ENCODE assay signal across 28 cellular contexts in the genomic region with DNA sequence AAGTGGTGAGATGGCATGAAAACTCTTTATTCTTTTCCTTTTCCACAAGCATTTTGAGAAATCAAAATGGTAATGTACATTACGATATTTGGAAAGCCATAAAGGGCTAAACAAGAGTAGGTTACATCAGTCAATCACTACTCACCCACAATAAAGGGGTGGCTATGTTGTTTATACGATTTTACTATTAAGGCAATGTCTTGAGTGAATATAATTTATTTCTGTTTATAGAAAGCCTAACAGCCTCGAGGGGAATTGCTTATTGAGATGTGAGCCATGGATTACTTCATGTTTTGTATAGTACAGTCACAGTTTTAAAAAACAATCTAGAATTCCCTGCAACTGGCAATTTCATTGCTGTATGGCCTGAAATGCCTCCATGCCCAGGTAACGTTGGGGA.
"Had no signal": no experiment of that assay in that cellular context is flagged by ENCODE, and none has a peak within 500 bp of the region (broad histone marks: within the 10 kb centered on the region; RNA-seq: fewer than 3 reads in every experiment).

No MANE protein-coding gene starts in this region.

- DNase-seq: activated CD4-positive, alpha-beta T cell treated with anti-CD3 and anti-CD28 coated beads for 1 hour; activated CD4-positive, alpha-beta T cell treated with anti-CD3 and anti-CD28 coated beads, Interleukin-2, amount 50 U/mL, for 1 hour; activated CD8-positive, alpha-beta memory T cell treated with anti-CD3 and anti-CD28 coated beads for 24 hours; activated CD8-positive, alpha-beta memory T cell treated with anti-CD3 and anti-CD28 coated beads, Interleukin-2, amount 50 U/mL, for 4 hours; activated naive CD4-positive, alpha-beta T cell; activated T-cell treated with anti-CD3 and anti-CD28 coated beads, Interleukin-2, amount 50 U/mL, for 24 hours; amygdala; caudate nucleus; effector CD4-positive, alpha-beta T cell; erythroblast; immature natural killer cell; naive thymus-derived CD8-positive, alpha-beta T cell; spleen; stimulated activated CD4-positive, alpha-beta T cell treated with anti-CD3 and anti-CD28 coated beads, Interleukin-4, amount 100 ng/mL, for 1 hour; stimulated activated naive CD4-positive, alpha-beta T cell treated with Interleukin-2 at 50 U/mL for 16 hours; T-cell had no signal

- H3K4me3 ChIP-seq: left lung, lung, prostate gland, spleen, thoracic aorta had no signal

- FAIRE-seq: endometrium, TTC549 had no signal

- H3K27me3 Mint-ChIP-seq: activated T-cell treated with anti-CD3 and anti-CD28 coated beads, Interleukin-2, amount 50 U/mL, for 24 hours; dendritic cell treated with granulocyte-macrophage colony-stimulating factor and Interleukin-4, amounts not matched to agents 40 ng/mL and 50 ng/mL, for 4 days; type B pancreatic cell had no signal

- H3K9me3 ChIP-seq: left lung, prostate gland, spleen, thoracic aorta had no signal

- H3K36me3 ChIP-seq: left lung, prostate gland, spleen, thoracic aorta had no signal

- H3K9me3 Mint-ChIP-seq: activated T-cell treated with anti-CD3 and anti-CD28 coated beads, Interleukin-2, amount 50 U/mL, for 24 hours; activated T-helper 17 cell treated with anti-CD3 and anti-CD28 coated beads, Interleukin-2, amount 50 U/mL, for 72 hours; dendritic cell treated with granulocyte-macrophage colony-stimulating factor and Interleukin-4, amounts not matched to agents 40 ng/mL and 50 ng/mL, for 4 days; immature natural killer cell had no signal

- H3K36me3 Mint-ChIP-seq: activated naive CD8-positive, alpha-beta T cell; brain; immature natural killer cell; naive thymus-derived CD8-positive, alpha-beta T cell; T-cell had no signal

- H3K27ac Mint-ChIP-seq: activated naive CD8-positive, alpha-beta T cell; activated T-cell treated with anti-CD3 and anti-CD28 coated beads, Interleukin-2, amount 50 U/mL, for 24 hours; activated T-helper 17 cell treated with anti-CD3 and anti-CD28 coated beads, Interleukin-2, amount 50 U/mL, for 72 hours; dendritic cell treated with granulocyte-macrophage colony-stimulating factor and Interleukin-4, amounts not matched to agents 40 ng/mL and 50 ng/mL, for 4 days; immature natural killer cell; naive thymus-derived CD8-positive, alpha-beta T cell; T-cell; type B pancreatic cell had no signal

- H3K4me3 Mint-ChIP-seq: activated naive CD8-positive, alpha-beta T cell; activated T-cell treated with anti-CD3 and anti-CD28 coated beads, Interleukin-2, amount 50 U/mL, for 24 hours; activated T-helper 17 cell treated with anti-CD3 and anti-CD28 coated beads, Interleukin-2, amount 50 U/mL, for 72 hours; dendritic cell treated with granulocyte-macrophage colony-stimulating factor and Interleukin-4, amounts not matched to agents 40 ng/mL and 50 ng/mL, for 4 days; immature natural killer cell; naive thymus-derived CD8-positive, alpha-beta T cell; T-cell; type B pancreatic cell had no signal

- H3K4me1 ChIP-seq: left lung, prostate gland, spleen had no signal

- H3K4me1 Mint-ChIP-seq: activated T-helper 17 cell treated with anti-CD3 and anti-CD28 coated beads, Interleukin-2, amount 50 U/mL, for 72 hours; brain; immature natural killer cell; naive thymus-derived CD8-positive, alpha-beta T cell; T-cell had no signal

- H3K27me3 ChIP-seq: left lung, spleen had no signal

- H3K27ac ChIP-seq: foreskin keratinocyte, prostate gland, spleen, thoracic aorta had no signal
